Comparison of ENCODE assay signal across 1 cellular context in the genomic region with DNA sequence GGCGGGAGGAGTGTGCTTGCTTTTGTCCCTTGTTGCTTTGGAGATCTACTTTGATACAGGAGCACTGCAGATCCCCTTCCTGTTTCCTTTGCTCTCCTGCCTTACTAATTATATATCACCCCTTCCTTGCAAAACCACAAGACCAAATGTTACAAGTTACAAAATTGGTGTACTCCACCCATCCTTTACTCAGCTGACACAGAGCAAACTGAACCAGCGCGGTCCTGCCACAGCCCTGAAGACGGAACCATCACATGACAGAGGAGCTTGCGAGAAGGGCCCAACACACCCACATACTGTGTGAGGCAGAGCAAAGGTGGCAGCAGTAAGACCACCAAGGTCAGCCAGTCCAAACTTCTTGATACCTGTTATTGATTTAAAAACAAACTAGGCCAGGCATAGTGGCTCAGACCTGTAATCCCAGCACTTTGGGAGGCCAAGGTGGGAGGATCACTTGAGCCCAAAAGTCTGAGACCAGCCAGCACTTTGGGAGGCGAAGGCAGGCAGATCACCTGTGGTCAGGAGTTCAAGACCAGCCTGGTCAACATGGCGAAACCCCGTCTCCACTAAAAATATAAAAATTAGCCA.
TF ChIP-seq lines count a peak whose summit lies in the region.

No MANE protein-coding gene starts in this region.

TF ChIP-seq in HepG2, 621 proteins besides CTCF, POLR2A, EP300 and RAD21 (continued from another document and continues in another):
- TF ChIP-seq, protein P1, sequence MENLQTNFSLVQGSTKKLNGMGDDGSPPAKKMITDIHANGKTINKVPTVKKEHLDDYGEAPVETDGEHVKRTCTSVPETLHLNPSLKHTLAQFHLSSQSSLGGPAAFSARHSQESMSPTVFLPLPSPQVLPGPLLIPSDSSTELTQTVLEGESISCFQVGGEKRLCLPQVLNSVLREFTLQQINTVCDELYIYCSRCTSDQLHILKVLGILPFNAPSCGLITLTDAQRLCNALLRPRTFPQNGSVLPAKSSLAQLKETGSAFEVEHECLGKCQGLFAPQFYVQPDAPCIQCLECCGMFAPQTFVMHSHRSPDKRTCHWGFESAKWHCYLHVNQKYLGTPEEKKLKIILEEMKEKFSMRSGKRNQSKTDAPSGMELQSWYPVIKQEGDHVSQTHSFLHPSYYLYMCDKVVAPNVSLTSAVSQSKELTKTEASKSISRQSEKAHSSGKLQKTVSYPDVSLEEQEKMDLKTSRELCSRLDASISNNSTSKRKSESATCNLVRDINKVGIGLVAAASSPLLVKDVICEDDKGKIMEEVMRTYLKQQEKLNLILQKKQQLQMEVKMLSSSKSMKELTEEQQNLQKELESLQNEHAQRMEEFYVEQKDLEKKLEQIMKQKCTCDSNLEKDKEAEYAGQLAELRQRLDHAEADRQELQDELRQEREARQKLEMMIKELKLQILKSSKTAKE (CRISPR knock-in tag; IDR thresholded peaks at IDR 0.05; ENCODE audit: borderline replicate concordance) = peak; percentile 65
- TF ChIP-seq HOXA7 (CRISPR knock-in tag; IDR thresholded peaks at IDR 0.05) (no peak), KLF6 (CRISPR knock-in tag; IDR thresholded peaks at IDR 0.05) (no peak; the same call in 1 of the 2 replicates), ZNF12 (CRISPR knock-in tag; IDR thresholded peaks at IDR 0.05) (peak; percentile 63; the same call in 1 of the 2 replicates), FOXO1 (CRISPR knock-in tag; IDR thresholded peaks at IDR 0.05) (peak; percentile 43; the same call in 1 of the 2 replicates), ARNT2 (CRISPR knock-in tag; IDR thresholded peaks at IDR 0.05; ENCODE audit: low read depth) (no peak), ONECUT2 (CRISPR knock-in tag; IDR thresholded peaks at IDR 0.05) (peak; percentile 93), ZNF672 (CRISPR knock-in tag; IDR thresholded peaks at IDR 0.05) (no peak), EED (CRISPR knock-in tag; IDR thresholded peaks at IDR 0.05) (no peak), CBX1 (IDR thresholded peaks at IDR 0.05; ENCODE audit: low read depth) (peak; percentile 56), ZBTB3 (CRISPR knock-in tag; IDR thresholded peaks at IDR 0.05; ENCODE audit: borderline replicate concordance, low read depth) (peak; percentile 81; the same call in 1 of the 2 replicates), NR2C2 (CRISPR knock-in tag; IDR thresholded peaks at IDR 0.05; ENCODE audit: borderline replicate concordance) (no peak), ZNF775 (CRISPR knock-in tag; IDR thresholded peaks at IDR 0.05; ENCODE audit: borderline replicate concordance) (no peak), PCBP1 (IDR thresholded peaks at IDR 0.05; ENCODE audit: borderline replicate concordance, low read depth, low read length) (no peak), ZNF567 (CRISPR knock-in tag; IDR thresholded peaks at IDR 0.05; ENCODE audit: borderline replicate concordance) (no peak), ZNF383 (CRISPR knock-in tag; IDR thresholded peaks at IDR 0.05; ENCODE audit: borderline replicate concordance) (0 out of 2 replicates have a peak, but pooled peaks have one; percentile 45), ZNF331 (CRISPR knock-in tag; IDR thresholded peaks at IDR 0.05) (peak; percentile 74; the same call in 1 of the 2 replicates), FOXA3 (CRISPR knock-in tag; IDR thresholded peaks at IDR 0.05) (peak; percentile 74), FOXK2 (IDR thresholded peaks at IDR 0.05) (no peak), TOPORS (CRISPR knock-in tag; IDR thresholded peaks at IDR 0.05) (peak; percentile 88), HDAC6 (IDR thresholded peaks at IDR 0.05; ENCODE audit: low read depth, low read length) (no peak), ZNF143 (CRISPR knock-in tag; IDR thresholded peaks at IDR 0.05) (no peak), KLF13 (CRISPR knock-in tag; IDR thresholded peaks at IDR 0.05) (no peak), EEA1 (CRISPR knock-in tag; IDR thresholded peaks at IDR 0.05; ENCODE audit: borderline replicate concordance) (no peak), MTA1 (CRISPR knock-in tag; IDR thresholded peaks at IDR 0.05; ENCODE audit: borderline replicate concordance) (peak; percentile 97), ATF7 (IDR thresholded peaks at IDR 0.05) (no peak), ATF7 (CRISPR knock-in tag; IDR thresholded peaks at IDR 0.05) (no peak), FOXJ3 (CRISPR knock-in tag; IDR thresholded peaks at IDR 0.05; ENCODE audit: borderline replicate concordance) (peak; percentile 59; the same call in 1 of the 2 replicates), GATAD2A (CRISPR knock-in tag; IDR thresholded peaks at IDR 0.05) (peak; percentile 93), ZNF652 (CRISPR knock-in tag; IDR thresholded peaks at IDR 0.05; ENCODE audit: borderline replicate concordance, low read depth) (no peak), ZNF607 (CRISPR knock-in tag; IDR thresholded peaks at IDR 0.05; ENCODE audit: borderline replicate concordance) (peak; percentile 84; the same call in 1 of the 2 replicates), YEATS4 (CRISPR knock-in tag; IDR thresholded peaks at IDR 0.05; ENCODE audit: borderline replicate concordance) (no peak; the same call in 1 of the 2 replicates), ZNF510 (CRISPR knock-in tag; IDR thresholded peaks at IDR 0.05; ENCODE audit: low read depth) (no peak), ZNF337 (CRISPR knock-in tag; IDR thresholded peaks at IDR 0.05; ENCODE audit: borderline replicate concordance, low read depth) (peak; percentile 14; the same call in 1 of the 2 replicates), ZNF180 (CRISPR knock-in tag; IDR thresholded peaks at IDR 0.05; ENCODE audit: borderline replicate concordance, low read depth) (no peak), ZNF451 (CRISPR knock-in tag; IDR thresholded peaks at IDR 0.05) (no peak; the same call in 1 of the 2 replicates), ZNF781 (CRISPR knock-in tag; IDR thresholded peaks at IDR 0.05; ENCODE audit: borderline replicate concordance, not compliant biosample characterization) (peak; percentile 26), ZNF33B (CRISPR knock-in tag; IDR thresholded peaks at IDR 0.05) (no peak)
- TF ChIP-seq, protein P2, sequence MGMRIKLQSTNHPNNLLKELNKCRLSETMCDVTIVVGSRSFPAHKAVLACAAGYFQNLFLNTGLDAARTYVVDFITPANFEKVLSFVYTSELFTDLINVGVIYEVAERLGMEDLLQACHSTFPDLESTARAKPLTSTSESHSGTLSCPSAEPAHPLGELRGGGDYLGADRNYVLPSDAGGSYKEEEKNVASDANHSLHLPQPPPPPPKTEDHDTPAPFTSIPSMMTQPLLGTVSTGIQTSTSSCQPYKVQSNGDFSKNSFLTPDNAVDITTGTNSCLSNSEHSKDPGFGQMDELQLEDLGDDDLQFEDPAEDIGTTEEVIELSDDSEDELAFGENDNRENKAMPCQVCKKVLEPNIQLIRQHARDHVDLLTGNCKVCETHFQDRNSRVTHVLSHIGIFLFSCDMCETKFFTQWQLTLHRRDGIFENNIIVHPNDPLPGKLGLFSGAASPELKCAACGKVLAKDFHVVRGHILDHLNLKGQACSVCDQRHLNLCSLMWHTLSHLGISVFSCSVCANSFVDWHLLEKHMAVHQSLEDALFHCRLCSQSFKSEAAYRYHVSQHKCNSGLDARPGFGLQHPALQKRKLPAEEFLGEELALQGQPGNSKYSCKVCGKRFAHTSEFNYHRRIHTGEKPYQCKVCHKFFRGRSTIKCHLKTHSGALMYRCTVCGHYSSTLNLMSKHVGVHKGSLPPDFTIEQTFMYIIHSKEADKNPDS (CRISPR knock-in tag; IDR thresholded peaks at IDR 0.05) = no peak; the same call in 1 of the 2 replicates
- TF ChIP-seq, protein P3, sequence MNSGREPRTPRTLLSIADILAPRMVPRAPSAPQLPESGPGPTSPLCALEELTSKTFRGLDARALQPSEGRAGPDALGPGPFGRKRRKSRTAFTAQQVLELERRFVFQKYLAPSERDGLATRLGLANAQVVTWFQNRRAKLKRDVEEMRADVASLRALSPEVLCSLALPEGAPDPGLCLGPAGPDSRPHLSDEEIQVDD (CRISPR knock-in tag; IDR thresholded peaks at IDR 0.05; ENCODE audit: borderline replicate concordance) = no peak
- TF ChIP-seq, protein P4, sequence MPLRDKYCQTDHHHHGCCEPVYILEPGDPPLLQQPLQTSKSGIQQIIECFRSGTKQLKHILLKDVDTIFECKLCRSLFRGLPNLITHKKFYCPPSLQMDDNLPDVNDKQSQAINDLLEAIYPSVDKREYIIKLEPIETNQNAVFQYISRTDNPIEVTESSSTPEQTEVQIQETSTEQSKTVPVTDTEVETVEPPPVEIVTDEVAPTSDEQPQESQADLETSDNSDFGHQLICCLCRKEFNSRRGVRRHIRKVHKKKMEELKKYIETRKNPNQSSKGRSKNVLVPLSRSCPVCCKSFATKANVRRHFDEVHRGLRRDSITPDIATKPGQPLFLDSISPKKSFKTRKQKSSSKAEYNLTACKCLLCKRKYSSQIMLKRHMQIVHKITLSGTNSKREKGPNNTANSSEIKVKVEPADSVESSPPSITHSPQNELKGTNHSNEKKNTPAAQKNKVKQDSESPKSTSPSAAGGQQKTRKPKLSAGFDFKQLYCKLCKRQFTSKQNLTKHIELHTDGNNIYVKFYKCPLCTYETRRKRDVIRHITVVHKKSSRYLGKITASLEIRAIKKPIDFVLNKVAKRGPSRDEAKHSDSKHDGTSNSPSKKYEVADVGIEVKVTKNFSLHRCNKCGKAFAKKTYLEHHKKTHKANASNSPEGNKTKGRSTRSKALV (CRISPR knock-in tag; IDR thresholded peaks at IDR 0.05) = no peak
- TF ChIP-seq, protein P5, sequence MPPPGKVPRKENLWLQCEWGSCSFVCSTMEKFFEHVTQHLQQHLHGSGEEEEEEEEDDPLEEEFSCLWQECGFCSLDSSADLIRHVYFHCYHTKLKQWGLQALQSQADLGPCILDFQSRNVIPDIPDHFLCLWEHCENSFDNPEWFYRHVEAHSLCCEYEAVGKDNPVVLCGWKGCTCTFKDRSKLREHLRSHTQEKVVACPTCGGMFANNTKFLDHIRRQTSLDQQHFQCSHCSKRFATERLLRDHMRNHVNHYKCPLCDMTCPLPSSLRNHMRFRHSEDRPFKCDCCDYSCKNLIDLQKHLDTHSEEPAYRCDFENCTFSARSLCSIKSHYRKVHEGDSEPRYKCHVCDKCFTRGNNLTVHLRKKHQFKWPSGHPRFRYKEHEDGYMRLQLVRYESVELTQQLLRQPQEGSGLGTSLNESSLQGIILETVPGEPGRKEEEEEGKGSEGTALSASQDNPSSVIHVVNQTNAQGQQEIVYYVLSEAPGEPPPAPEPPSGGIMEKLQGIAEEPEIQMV (CRISPR knock-in tag; IDR thresholded peaks at IDR 0.05; ENCODE audit: low read depth) = no peak; the same call in 1 of the 2 replicates
- TF ChIP-seq, protein P6, sequence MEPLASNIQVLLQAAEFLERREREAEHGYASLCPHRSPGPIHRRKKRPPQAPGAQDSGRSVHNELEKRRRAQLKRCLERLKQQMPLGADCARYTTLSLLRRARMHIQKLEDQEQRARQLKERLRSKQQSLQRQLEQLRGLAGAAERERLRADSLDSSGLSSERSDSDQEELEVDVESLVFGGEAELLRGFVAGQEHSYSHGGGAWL (CRISPR knock-in tag; IDR thresholded peaks at IDR 0.05) = peak; percentile 53; the same call in 1 of the 2 replicates
- TF ChIP-seq, protein P7, sequence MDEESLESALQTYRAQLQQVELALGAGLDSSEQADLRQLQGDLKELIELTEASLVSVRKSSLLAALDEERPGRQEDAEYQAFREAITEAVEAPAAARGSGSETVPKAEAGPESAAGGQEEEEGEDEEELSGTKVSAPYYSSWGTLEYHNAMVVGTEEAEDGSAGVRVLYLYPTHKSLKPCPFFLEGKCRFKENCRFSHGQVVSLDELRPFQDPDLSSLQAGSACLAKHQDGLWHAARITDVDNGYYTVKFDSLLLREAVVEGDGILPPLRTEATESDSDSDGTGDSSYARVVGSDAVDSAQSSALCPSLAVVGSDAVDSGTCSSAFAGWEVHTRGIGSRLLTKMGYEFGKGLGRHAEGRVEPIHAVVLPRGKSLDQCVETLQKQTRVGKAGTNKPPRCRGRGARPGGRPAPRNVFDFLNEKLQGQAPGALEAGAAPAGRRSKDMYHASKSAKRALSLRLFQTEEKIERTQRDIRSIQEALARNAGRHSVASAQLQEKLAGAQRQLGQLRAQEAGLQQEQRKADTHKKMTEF (CRISPR knock-in tag; IDR thresholded peaks at IDR 0.05) = peak; percentile 60; the same call in 1 of the 2 replicates
- TF ChIP-seq, protein P8, sequence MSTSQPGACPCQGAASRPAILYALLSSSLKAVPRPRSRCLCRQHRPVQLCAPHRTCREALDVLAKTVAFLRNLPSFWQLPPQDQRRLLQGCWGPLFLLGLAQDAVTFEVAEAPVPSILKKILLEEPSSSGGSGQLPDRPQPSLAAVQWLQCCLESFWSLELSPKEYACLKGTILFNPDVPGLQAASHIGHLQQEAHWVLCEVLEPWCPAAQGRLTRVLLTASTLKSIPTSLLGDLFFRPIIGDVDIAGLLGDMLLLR (CRISPR knock-in tag; IDR thresholded peaks at IDR 0.05) = no peak
- TF ChIP-seq, protein P9, sequence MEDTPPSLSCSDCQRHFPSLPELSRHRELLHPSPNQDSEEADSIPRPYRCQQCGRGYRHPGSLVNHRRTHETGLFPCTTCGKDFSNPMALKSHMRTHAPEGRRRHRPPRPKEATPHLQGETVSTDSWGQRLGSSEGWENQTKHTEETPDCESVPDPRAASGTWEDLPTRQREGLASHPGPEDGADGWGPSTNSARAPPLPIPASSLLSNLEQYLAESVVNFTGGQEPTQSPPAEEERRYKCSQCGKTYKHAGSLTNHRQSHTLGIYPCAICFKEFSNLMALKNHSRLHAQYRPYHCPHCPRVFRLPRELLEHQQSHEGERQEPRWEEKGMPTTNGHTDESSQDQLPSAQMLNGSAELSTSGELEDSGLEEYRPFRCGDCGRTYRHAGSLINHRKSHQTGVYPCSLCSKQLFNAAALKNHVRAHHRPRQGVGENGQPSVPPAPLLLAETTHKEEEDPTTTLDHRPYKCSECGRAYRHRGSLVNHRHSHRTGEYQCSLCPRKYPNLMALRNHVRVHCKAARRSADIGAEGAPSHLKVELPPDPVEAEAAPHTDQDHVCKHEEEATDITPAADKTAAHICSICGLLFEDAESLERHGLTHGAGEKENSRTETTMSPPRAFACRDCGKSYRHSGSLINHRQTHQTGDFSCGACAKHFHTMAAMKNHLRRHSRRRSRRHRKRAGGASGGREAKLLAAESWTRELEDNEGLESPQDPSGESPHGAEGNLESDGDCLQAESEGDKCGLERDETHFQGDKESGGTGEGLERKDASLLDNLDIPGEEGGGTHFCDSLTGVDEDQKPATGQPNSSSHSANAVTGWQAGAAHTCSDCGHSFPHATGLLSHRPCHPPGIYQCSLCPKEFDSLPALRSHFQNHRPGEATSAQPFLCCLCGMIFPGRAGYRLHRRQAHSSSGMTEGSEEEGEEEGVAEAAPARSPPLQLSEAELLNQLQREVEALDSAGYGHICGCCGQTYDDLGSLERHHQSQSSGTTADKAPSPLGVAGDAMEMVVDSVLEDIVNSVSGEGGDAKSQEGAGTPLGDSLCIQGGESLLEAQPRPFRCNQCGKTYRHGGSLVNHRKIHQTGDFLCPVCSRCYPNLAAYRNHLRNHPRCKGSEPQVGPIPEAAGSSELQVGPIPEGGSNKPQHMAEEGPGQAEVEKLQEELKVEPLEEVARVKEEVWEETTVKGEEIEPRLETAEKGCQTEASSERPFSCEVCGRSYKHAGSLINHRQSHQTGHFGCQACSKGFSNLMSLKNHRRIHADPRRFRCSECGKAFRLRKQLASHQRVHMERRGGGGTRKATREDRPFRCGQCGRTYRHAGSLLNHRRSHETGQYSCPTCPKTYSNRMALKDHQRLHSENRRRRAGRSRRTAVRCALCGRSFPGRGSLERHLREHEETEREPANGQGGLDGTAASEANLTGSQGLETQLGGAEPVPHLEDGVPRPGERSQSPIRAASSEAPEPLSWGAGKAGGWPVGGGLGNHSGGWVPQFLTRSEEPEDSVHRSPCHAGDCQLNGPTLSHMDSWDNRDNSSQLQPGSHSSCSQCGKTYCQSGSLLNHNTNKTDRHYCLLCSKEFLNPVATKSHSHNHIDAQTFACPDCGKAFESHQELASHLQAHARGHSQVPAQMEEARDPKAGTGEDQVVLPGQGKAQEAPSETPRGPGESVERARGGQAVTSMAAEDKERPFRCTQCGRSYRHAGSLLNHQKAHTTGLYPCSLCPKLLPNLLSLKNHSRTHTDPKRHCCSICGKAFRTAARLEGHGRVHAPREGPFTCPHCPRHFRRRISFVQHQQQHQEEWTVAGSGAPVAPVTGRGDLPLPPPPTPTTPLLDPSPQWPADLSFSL (CRISPR knock-in tag; IDR thresholded peaks at IDR 0.05) = no peak; the same call in 1 of the 2 replicates
